Comparison of ENCODE assay signal across 9 cellular contexts in the genomic region with DNA sequence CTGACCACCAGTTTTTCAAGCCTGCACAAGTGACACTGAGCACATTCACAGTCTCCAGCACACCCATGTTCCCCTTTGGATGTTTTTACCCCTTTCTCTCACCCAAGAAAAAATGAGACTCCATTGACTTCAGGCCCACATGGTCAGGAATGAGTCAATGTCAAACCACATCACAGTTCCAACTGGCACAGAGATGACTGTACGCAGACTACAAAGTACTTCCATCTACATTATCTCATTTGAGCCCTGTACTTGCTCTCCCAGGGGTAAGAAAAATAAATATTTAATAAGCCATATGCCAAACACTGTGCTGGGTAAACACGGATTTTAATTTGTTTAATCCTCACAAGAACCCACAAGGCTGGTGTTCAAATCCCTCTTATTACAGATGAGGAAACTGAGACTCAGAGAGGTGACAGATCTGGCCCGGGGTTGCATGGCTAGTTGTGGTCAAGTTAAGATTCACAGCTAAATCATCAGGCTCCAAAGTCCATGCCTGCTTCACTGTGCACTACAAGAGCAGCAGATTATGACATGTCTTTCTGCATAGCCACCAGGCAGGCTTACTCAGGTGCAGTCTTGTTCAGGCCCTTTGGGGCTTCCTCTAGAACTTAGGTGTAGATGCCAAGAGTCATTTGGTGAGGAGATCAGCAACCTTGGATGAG.
DNase-seq lines count a peak whose midpoint lies in the region; ATAC-seq and TF ChIP-seq lines count a peak whose summit lies in the region.
"Had no signal": no experiment of that assay in that cellular context is flagged by ENCODE, and none has a peak within 500 bp of the region (broad histone marks: within the 10 kb centered on the region; RNA-seq: fewer than 3 reads in every experiment).

No MANE protein-coding gene starts in this region.

- H3K4me3 ChIP-seq in GM12865 (ENCODE audit: low read depth, low read length) = no peak overlapping the region
- H3K4me3 ChIP-seq in astrocyte of the cerebellum (ENCODE audit: low read depth, low read length) = no peak overlapping the region
- no peak overlapping the region for H3K4me3 ChIP-seq in foreskin fibroblast (ENCODE audit: low read depth in 1 of 2, low read length in 2 of 2)

- ATAC-seq in GM19395 (IDR thresholded peaks at IDR 0.05; ENCODE audit: unreplicated experiment) (peak; percentile 99), HG03066 (IDR thresholded peaks at IDR 0.05; ENCODE audit: low read depth, unreplicated experiment) (peak; percentile 78)

- in situ Hi-C loops in astrocyte of the cerebellum (cut with HindIII; ENCODE audit: low sequenced_read_pairs) = no loop called here

- TF ChIP-seq CTCF in GM12865 (IDR thresholded peaks at IDR 0.05; ENCODE audit: insufficient read depth, low read depth, low read length, missing control alignments) (no peak), astrocyte of the cerebellum (IDR thresholded peaks at IDR 0.05; ENCODE audit: low read depth, low read length, missing control alignments) (no peak), foreskin fibroblast (IDR thresholded peaks at IDR 0.05; ENCODE audit: low read depth, low read length) (no peak)

- peak; percentile 84 for DNase-seq in GM12865 (ENCODE audit: low read depth)
- peak; percentile 13 for DNase-seq in astrocyte of the cerebellum (ENCODE audit: low read depth)
- DNase-seq in foreskin fibroblast = no peak
- DNase-seq in dedifferentiated amniotic fluid mesenchymal stem cell (ENCODE audit: extremely low spot score) = no peak
- no peak for DNase-seq in HUDEP-2 (lab: John Stamatoyannopoulos, UW; ENCODE audit: unreplicated experiment in 76 of 76)
- no peak for DNase-seq in NOMO-1 treated with dmso at 0.1 percent for 144 hours (lab: John Stamatoyannopoulos, UW; ENCODE audit: unreplicated experiment)
- DNase-seq: activated CD4-positive, alpha-beta T cell treated with anti-CD3 and anti-CD28 coated beads, Interleukin-2, amount 10 ng/mL, durations not matched to agents 24 days and 14 days had no signal

Comparison
In these comparisons a context has a peak if more than half of its experiments do, and no peak if none do; other contexts are left out.
1. DNase-seq: peak in GM12865 (single experiment) and astrocyte of the cerebellum (single experiment); none in foreskin fibroblast (0 of 2), dedifferentiated amniotic fluid mesenchymal stem cell (single experiment), HUDEP-2 (0 of 76) and NOMO-1 treated with dmso at 0.1 percent for 144 hours (single experiment).